ENCODE assay signal across 1 cellular context in the genomic region with DNA sequence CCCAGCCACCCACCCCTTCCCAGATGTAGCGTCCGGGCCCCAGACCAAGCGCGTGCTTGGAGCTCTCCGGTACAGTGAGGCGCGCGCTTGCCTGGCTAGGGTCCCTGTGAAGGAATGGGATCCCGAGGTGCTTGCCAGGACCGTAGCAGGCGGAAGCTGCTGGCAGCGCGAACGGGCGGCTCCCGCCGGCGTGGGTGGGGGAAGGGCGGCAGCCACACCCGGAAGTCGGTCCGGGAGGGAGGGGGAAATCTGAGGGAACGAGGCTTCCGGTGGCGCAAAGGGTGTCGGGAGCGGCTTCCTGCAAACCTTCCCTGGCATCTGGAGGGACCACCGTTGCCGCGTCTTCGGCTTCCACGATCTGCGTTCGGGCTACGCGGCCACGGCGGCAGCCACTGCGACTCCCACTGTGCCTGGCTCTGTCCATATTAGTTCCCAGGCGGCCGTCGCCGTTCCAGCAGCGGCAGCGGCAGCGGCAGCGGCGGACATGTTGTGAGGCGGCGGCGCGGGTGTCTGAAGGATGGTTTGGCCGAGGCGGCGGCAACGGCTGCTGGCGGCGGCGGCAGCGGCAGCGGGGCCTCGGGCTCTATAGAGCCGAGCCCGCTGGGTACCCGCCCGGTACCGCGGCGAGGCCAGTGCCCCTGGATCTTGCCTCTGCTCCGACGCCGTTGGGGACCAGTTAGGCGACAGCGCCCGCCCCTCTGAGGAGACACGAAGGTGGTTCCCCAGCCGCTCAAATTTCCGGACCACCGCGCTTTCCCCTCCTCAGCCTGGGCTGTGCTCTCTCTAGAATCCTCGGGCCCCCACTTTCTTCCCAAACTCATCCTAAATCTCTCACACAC.
TF ChIP-seq lines count a peak whose summit lies in the region.

A gene (plus strand): TSS at position 275 of the 839 bp plus-strand sequence. CDS start 739 bp downstream, outside the sequence.

TF ChIP-seq in HEK293, 187 proteins besides CTCF, POLR2A, EP300 and RAD21 (continued from another document and continues in another):
- TF ChIP-seq, protein P1, sequence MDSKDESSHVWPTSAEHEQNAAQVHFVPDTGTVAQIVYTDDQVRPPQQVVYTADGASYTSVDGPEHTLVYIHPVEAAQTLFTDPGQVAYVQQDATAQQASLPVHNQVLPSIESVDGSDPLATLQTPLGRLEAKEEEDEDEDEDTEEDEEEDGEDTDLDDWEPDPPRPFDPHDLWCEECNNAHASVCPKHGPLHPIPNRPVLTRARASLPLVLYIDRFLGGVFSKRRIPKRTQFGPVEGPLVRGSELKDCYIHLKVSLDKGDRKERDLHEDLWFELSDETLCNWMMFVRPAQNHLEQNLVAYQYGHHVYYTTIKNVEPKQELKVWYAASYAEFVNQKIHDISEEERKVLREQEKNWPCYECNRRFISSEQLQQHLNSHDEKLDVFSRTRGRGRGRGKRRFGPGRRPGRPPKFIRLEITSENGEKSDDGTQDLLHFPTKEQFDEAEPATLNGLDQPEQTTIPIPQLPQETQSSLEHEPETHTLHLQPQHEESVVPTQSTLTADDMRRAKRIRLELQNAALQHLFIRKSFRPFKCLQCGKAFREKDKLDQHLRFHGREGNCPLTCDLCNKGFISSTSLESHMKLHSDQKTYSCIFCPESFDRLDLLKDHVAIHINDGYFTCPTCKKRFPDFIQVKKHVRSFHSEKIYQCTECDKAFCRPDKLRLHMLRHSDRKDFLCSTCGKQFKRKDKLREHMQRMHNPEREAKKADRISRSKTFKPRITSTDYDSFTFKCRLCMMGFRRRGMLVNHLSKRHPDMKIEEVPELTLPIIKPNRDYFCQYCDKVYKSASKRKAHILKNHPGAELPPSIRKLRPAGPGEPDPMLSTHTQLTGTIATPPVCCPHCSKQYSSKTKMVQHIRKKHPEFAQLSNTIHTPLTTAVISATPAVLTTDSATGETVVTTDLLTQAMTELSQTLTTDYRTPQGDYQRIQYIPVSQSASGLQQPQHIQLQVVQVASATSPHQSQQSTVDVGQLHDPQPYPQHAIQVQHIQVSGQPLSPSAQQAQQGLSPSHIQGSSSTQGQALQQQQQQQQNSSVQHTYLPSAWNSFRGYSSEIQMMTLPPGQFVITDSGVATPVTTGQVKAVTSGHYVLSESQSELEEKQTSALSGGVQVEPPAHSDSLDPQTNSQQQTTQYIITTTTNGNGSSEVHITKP (tag by site-specific recombination; IDR thresholded peaks at IDR 0.05) = peak; percentile 90
- peak; percentile 93 for TF ChIP-seq ZBTB48 (tag by site-specific recombination; IDR thresholded peaks at IDR 0.05)
- TF ChIP-seq, protein P2, sequence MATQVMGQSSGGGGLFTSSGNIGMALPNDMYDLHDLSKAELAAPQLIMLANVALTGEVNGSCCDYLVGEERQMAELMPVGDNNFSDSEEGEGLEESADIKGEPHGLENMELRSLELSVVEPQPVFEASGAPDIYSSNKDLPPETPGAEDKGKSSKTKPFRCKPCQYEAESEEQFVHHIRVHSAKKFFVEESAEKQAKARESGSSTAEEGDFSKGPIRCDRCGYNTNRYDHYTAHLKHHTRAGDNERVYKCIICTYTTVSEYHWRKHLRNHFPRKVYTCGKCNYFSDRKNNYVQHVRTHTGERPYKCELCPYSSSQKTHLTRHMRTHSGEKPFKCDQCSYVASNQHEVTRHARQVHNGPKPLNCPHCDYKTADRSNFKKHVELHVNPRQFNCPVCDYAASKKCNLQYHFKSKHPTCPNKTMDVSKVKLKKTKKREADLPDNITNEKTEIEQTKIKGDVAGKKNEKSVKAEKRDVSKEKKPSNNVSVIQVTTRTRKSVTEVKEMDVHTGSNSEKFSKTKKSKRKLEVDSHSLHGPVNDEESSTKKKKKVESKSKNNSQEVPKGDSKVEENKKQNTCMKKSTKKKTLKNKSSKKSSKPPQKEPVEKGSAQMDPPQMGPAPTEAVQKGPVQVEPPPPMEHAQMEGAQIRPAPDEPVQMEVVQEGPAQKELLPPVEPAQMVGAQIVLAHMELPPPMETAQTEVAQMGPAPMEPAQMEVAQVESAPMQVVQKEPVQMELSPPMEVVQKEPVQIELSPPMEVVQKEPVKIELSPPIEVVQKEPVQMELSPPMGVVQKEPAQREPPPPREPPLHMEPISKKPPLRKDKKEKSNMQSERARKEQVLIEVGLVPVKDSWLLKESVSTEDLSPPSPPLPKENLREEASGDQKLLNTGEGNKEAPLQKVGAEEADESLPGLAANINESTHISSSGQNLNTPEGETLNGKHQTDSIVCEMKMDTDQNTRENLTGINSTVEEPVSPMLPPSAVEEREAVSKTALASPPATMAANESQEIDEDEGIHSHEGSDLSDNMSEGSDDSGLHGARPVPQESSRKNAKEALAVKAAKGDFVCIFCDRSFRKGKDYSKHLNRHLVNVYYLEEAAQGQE (tag by site-specific recombination; IDR thresholded peaks at IDR 0.05) = no peak
- TF ChIP-seq ZNF660 (tag by site-specific recombination; IDR thresholded peaks at IDR 0.05) = peak; percentile 79; the same call in 1 of the 2 replicates
- TF ChIP-seq, protein P3, sequence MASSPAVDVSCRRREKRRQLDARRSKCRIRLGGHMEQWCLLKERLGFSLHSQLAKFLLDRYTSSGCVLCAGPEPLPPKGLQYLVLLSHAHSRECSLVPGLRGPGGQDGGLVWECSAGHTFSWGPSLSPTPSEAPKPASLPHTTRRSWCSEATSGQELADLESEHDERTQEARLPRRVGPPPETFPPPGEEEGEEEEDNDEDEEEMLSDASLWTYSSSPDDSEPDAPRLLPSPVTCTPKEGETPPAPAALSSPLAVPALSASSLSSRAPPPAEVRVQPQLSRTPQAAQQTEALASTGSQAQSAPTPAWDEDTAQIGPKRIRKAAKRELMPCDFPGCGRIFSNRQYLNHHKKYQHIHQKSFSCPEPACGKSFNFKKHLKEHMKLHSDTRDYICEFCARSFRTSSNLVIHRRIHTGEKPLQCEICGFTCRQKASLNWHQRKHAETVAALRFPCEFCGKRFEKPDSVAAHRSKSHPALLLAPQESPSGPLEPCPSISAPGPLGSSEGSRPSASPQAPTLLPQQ (tag by site-specific recombination; IDR thresholded peaks at IDR 0.05) = peak; percentile 69
- TF ChIP-seq, protein P4, sequence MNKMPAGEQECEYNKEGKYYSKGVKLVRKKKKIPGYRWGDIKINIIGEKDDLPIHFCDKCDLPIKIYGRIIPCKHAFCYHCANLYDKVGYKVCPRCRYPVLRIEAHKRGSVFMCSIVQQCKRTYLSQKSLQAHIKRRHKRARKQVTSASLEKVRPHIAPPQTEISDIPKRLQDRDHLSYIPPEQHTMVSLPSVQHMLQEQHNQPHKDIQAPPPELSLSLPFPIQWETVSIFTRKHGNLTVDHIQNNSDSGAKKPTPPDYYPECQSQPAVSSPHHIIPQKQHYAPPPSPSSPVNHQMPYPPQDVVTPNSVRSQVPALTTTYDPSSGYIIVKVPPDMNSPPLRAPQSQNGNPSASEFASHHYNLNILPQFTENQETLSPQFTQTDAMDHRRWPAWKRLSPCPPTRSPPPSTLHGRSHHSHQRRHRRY (tag by site-specific recombination; IDR thresholded peaks at IDR 0.05) = no peak
- TF ChIP-seq BCL11B (tag by site-specific recombination; IDR thresholded peaks at IDR 0.05; ENCODE audit: low read depth) = no peak
- TF ChIP-seq, protein P5, sequence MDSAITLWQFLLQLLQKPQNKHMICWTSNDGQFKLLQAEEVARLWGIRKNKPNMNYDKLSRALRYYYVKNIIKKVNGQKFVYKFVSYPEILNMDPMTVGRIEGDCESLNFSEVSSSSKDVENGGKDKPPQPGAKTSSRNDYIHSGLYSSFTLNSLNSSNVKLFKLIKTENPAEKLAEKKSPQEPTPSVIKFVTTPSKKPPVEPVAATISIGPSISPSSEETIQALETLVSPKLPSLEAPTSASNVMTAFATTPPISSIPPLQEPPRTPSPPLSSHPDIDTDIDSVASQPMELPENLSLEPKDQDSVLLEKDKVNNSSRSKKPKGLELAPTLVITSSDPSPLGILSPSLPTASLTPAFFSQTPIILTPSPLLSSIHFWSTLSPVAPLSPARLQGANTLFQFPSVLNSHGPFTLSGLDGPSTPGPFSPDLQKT (IDR thresholded peaks at IDR 0.05; ENCODE audit: borderline replicate concordance, low read depth, low read length) = peak; percentile 76
- no peak for TF ChIP-seq OVOL3 (tag by site-specific recombination; IDR thresholded peaks at IDR 0.05)
- TF ChIP-seq, protein P6, sequence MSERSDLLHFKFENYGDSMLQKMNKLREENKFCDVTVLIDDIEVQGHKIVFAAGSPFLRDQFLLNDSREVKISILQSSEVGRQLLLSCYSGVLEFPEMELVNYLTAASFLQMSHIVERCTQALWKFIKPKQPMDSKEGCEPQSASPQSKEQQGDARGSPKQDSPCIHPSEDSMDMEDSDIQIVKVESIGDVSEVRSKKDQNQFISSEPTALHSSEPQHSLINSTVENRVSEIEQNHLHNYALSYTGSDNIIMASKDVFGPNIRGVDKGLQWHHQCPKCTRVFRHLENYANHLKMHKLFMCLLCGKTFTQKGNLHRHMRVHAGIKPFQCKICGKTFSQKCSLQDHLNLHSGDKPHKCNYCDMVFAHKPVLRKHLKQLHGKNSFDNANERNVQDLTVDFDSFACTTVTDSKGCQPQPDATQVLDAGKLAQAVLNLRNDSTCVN (tag by site-specific recombination; optimal IDR thresholded peaks at IDR 0.05) = peak; percentile 93
- TF ChIP-seq ZBTB20 (tag by site-specific recombination; IDR thresholded peaks at IDR 0.05) = peak; percentile 92
- TF ChIP-seq, protein P7, sequence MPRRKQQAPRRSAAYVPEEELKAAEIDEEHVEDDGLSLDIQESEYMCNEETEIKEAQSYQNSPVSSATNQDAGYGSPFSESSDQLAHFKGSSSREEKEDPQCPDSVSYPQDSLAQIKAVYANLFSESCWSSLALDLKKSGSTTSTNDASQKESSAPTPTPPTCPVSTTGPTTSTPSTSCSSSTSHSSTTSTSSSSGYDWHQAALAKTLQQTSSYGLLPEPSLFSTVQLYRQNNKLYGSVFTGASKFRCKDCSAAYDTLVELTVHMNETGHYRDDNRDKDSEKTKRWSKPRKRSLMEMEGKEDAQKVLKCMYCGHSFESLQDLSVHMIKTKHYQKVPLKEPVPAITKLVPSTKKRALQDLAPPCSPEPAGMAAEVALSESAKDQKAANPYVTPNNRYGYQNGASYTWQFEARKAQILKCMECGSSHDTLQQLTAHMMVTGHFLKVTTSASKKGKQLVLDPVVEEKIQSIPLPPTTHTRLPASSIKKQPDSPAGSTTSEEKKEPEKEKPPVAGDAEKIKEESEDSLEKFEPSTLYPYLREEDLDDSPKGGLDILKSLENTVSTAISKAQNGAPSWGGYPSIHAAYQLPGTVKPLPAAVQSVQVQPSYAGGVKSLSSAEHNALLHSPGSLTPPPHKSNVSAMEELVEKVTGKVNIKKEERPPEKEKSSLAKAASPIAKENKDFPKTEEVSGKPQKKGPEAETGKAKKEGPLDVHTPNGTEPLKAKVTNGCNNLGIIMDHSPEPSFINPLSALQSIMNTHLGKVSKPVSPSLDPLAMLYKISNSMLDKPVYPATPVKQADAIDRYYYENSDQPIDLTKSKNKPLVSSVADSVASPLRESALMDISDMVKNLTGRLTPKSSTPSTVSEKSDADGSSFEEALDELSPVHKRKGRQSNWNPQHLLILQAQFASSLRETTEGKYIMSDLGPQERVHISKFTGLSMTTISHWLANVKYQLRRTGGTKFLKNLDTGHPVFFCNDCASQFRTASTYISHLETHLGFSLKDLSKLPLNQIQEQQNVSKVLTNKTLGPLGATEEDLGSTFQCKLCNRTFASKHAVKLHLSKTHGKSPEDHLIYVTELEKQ (tag by site-specific recombination; IDR thresholded peaks at IDR 0.05; ENCODE audit: borderline replicate concordance) = no peak
- 0 out of 2 replicates have a peak, but pooled peaks have one; percentile 15 for TF ChIP-seq GFI1B (tag by site-specific recombination; IDR thresholded peaks at IDR 0.05)
- no peak for TF ChIP-seq ZNF791 (tag by site-specific recombination; IDR thresholded peaks at IDR 0.05)
- no peak for TF ChIP-seq ZNF211 (tag by site-specific recombination; IDR thresholded peaks at IDR 0.05; ENCODE audit: low read depth)
- TF ChIP-seq ZNF560 (tag by site-specific recombination; IDR thresholded peaks at IDR 0.05; ENCODE audit: borderline replicate concordance) = no peak
- TF ChIP-seq ZFP3 (tag by site-specific recombination; IDR thresholded peaks at IDR 0.05; ENCODE audit: low read depth) = no peak
- TF ChIP-seq ZNF266 (tag by site-specific recombination; IDR thresholded peaks at IDR 0.05; ENCODE audit: low read depth) = no peak
- no peak for TF ChIP-seq SETDB1 (IDR thresholded peaks at IDR 0.05; ENCODE audit: insufficient read length, low read length)
- peak; percentile 72 for TF ChIP-seq ZNF843 (tag by site-specific recombination; IDR thresholded peaks at IDR 0.05)
- TF ChIP-seq GLIS2 (tag by site-specific recombination; IDR thresholded peaks at IDR 0.05) = peak; percentile 63
- TF ChIP-seq ZNF670 (tag by site-specific recombination; IDR thresholded peaks at IDR 0.05; ENCODE audit: low read depth) = no peak
- TF ChIP-seq, protein P8, sequence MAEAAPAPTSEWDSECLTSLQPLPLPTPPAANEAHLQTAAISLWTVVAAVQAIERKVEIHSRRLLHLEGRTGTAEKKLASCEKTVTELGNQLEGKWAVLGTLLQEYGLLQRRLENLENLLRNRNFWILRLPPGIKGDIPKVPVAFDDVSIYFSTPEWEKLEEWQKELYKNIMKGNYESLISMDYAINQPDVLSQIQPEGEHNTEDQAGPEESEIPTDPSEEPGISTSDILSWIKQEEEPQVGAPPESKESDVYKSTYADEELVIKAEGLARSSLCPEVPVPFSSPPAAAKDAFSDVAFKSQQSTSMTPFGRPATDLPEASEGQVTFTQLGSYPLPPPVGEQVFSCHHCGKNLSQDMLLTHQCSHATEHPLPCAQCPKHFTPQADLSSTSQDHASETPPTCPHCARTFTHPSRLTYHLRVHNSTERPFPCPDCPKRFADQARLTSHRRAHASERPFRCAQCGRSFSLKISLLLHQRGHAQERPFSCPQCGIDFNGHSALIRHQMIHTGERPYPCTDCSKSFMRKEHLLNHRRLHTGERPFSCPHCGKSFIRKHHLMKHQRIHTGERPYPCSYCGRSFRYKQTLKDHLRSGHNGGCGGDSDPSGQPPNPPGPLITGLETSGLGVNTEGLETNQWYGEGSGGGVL (tag by site-specific recombination; IDR thresholded peaks at IDR 0.05) = peak; percentile 89
- TF ChIP-seq, protein P9, sequence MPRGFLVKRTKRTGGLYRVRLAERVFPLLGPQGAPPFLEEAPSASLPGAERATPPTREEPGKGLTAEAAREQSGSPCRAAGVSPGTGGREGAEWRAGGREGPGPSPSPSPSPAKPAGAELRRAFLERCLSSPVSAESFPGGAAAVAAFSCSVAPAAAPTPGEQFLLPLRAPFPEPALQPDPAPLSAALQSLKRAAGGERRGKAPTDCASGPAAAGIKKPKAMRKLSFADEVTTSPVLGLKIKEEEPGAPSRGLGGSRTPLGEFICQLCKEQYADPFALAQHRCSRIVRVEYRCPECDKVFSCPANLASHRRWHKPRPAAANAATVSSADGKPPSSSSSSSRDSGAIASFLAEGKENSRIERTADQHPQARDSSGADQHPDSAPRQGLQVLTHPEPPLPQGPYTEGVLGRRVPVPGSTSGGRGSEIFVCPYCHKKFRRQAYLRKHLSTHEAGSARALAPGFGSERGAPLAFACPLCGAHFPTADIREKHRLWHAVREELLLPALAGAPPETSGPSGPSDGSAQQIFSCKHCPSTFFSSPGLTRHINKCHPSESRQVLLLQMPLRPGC (tag by site-specific recombination; IDR thresholded peaks at IDR 0.05) = peak; percentile 94
- TF ChIP-seq, protein P10, sequence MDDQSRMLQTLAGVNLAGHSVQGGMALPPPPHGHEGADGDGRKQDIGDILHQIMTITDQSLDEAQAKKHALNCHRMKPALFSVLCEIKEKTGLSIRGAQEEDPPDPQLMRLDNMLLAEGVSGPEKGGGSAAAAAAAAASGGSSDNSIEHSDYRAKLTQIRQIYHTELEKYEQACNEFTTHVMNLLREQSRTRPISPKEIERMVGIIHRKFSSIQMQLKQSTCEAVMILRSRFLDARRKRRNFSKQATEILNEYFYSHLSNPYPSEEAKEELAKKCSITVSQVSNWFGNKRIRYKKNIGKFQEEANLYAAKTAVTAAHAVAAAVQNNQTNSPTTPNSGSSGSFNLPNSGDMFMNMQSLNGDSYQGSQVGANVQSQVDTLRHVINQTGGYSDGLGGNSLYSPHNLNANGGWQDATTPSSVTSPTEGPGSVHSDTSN (CRISPR knock-in tag; IDR thresholded peaks at IDR 0.05) = peak; percentile 72
